In genomic region chr11:117618956-117619355, GRCh38 we compare ENCODE assay signal across 14 cellular contexts.
DNase-seq lines count a peak whose midpoint lies in the region; ATAC-seq and TF ChIP-seq lines count a peak whose summit lies in the region.
"Had no signal": no experiment of that assay in that cellular context is flagged by ENCODE, and none has a peak within 500 bp of the region (broad histone marks: within the 10 kb centered on the region; RNA-seq: fewer than 3 reads in every experiment).

No MANE protein-coding gene starts in this region.

- in situ Hi-C loops in transverse colon (cut with MboI; ENCODE audit: low pct_ligation_motif_present in 1 of 4, low pct_unique_long_range_greater_than_20kb in 1 of 4, low sequenced_read_pairs in 3 of 4) = no loop called here

- POLR2A ChIA-PET in HEK293T (lab: Yijun Ruan, JAX) = no interaction called here

- no peak for TF ChIP-seq EP300 in transverse colon (IDR thresholded peaks at IDR 0.05; ENCODE audit: low read depth)

- no peak overlapping the region for H3K27ac ChIP-seq in C4-2B
- H3K27ac ChIP-seq in transverse colon = no peak overlapping the region
- H3K27ac ChIP-seq: BLaER1, cardiac muscle cell, RWPE1 had no signal

- peak; percentile 35 for ATAC-seq in left colon

- CTCF ChIA-PET in HEK293T (lab: Yijun Ruan, JAX) = no interaction called here

- H3K36me3 ChIP-seq in transverse colon = no peaks in the 10 kb centered on the region
- H3K36me3 ChIP-seq: BLaER1, cardiac muscle cell had no signal

- no peak overlapping the region for H3K4me3 ChIP-seq in transverse colon
- no peak overlapping the region for H3K4me3 ChIP-seq in foreskin fibroblast (ENCODE audit: low read depth in 1 of 2, low read length in 2 of 2)
- H3K4me3 ChIP-seq: BLaER1, cardiac muscle cell had no signal

- 61% methylated on average over 7 of the region's 8 CpGs; no CpG with 5 or more reads in 1 of the 2 donors for WGBS in transverse colon (ENCODE audit: low coverage in 1 of 2), 2 donors

- peak; percentile 22 for DNase-seq in HEK293T (ENCODE audit: extremely low spot score)
- DNase-seq in SHP77 (lab: John Stamatoyannopoulos, UW) = peak; percentile 70 to 72
- DNase-seq in left colon = no peak
- DNase-seq in RKO (ENCODE audit: low spot score) = no peak
- no peak for DNase-seq in transverse colon
- DNase-seq in effector CD8-positive, alpha-beta T cell (lab: John Stamatoyannopoulos, UW) = no peak
- DNase-seq in foreskin fibroblast = no peak
- DNase-seq: activated CD4-positive, alpha-beta T cell treated with anti-CD3 and anti-CD28 coated beads for 1 hour; kidney glomerular epithelial cell; occipital lobe had no signal

- H3K4me1 ChIP-seq in transverse colon = no peaks in the 10 kb centered on the region
- H3K4me1 ChIP-seq: BLaER1 had no signal

- H3K9me3 ChIP-seq in transverse colon = peaks cover 0 to 3% of the 10 kb centered on the region in 2 donors

- no peak for TF ChIP-seq POLR2A in transverse colon (IDR thresholded peaks at IDR 0.05)

- no peaks in the 10 kb centered on the region for H3K27me3 ChIP-seq in transverse colon
- H3K27me3 ChIP-seq: BLaER1, cardiac muscle cell had no signal

- TF ChIP-seq CTCF in C4-2B (conservative IDR thresholded peaks at IDR 0.05) (0 out of 2 replicates have a peak, but pooled peaks have one; percentile 11), transverse colon (IDR thresholded peaks at IDR 0.05) (no peak), foreskin fibroblast (IDR thresholded peaks at IDR 0.05; ENCODE audit: low read depth, low read length) (no peak)

- intact Hi-C loops in left colon (cut with DNase I, micrococcal nuclease) (no loop called here), transverse colon (cut with DNase I; ENCODE audit: low total_unique reads) (no loop called here)

TF ChIP-seq in HEK293T, 16 proteins besides CTCF, POLR2A, EP300 and RAD21:
- no peak for TF ChIP-seq PKNOX1 (IDR thresholded peaks at IDR 0.05)

Comparison
In these comparisons a context has a peak if more than half of its experiments do, and no peak if none do; other contexts are left out.
1. DNase-seq: peak in HEK293T (single experiment) and SHP77 (2 of 2); none in left colon (0 of 2), RKO (single experiment), transverse colon (single experiment), effector CD8-positive, alpha-beta T cell (single experiment) and foreskin fibroblast (0 of 2).